Comparison of ENCODE assay signal across 10 cellular contexts in genomic region chr1:16979475-16980327, GRCh38. TPM values are rescaled to one million over a fixed set of nuclear protein-coding genes. Genes with fewer than 3 reads are reported as not detected.
DNase-seq lines count a peak whose midpoint lies in the region; ATAC-seq and TF ChIP-seq lines count a peak whose summit lies in the region.
"Had no signal": no experiment of that assay in that cellular context is flagged by ENCODE, and none has a peak within 500 bp of the region (broad histone marks: within the 10 kb centered on the region; RNA-seq: fewer than 3 reads in every experiment).

No MANE protein-coding gene starts in this region.

- peak overlapping the region; percentile 85 for H3K4me3 Mint-ChIP-seq in mesothelial cell of epicardium

- peak in 1 of 2 donors; percentile 79 for DNase-seq in cardiac muscle cell (ENCODE audit: low read depth in 1 of 2, low spot score in 1 of 2)
- no peak for DNase-seq in cardiac septum (ENCODE audit: low spot score)
- peak in 1 of 2 experiments; percentile 66 for DNase-seq in mesothelial cell of epicardium (ENCODE audit: low spot score in 2 of 2, unreplicated experiment in 2 of 2)
- DNase-seq in aorta = no peak
- DNase-seq in activated CD4-positive, alpha-beta T cell treated with anti-CD3 and anti-CD28 coated beads for 48 hours = no peak
- no peak for DNase-seq in activated CD8-positive, alpha-beta memory T cell treated with anti-CD3 and anti-CD28 coated beads, Interleukin-2, amount 50 U/mL, for 48 hours
- no peak for DNase-seq in stimulated activated CD4-positive, alpha-beta T cell treated with anti-CD3 and anti-CD28 coated beads, Interleukin-2, amount 100 ng/mL, for 24 hours
- DNase-seq: HCEC 1CT, NCI-H510A had no signal

- 1 to 2% methylated on average over 43 of the region's 44 CpGs for WGBS in ectodermal cell, 2 experiments
- WGBS in aorta, 2 donors = 3 to 4% methylated on average over 33 to 44 of the region's 44 CpGs

- no peaks in the 10 kb centered on the region for H3K36me3 ChIP-seq in cardiac muscle cell
- no peaks in the 10 kb centered on the region for H3K36me3 ChIP-seq in ectodermal cell (ENCODE audit: control insufficient read depth, insufficient read depth, low read length)
- H3K36me3 ChIP-seq in aorta (ENCODE audit: control insufficient read depth in 1 of 2, insufficient read depth in 2 of 2, low read length in 1 of 2) = no peaks in the 10 kb centered on the region

- intact Hi-C loops in cardiac septum (cut with DNase I) = no loop called here
- intact Hi-C loops in aorta (cut with DNase I) = loop anchor here in 1 of 2 donors (2.0 kb wide), 1 partner anchor 13 kb away; no protein-coding TSS in a partner anchor

- H3K27me3 Mint-ChIP-seq in mesothelial cell of epicardium (ENCODE audit: low read depth) = no peaks in the 10 kb centered on the region

- H3K9me3 ChIP-seq in cardiac muscle cell (ENCODE audit: low read depth) (no peaks in the 10 kb centered on the region), ectodermal cell (ENCODE audit: control insufficient read depth, low read length) (no peaks in the 10 kb centered on the region), aorta (ENCODE audit: control insufficient read depth, low read length) (no peaks in the 10 kb centered on the region)

- TF ChIP-seq CTCF in cardiac muscle cell (IDR thresholded peaks at IDR 0.05; ENCODE audit: low read depth, low read length) = no peak
- no peak for TF ChIP-seq CTCF in mesothelial cell of epicardium (IDR thresholded peaks at IDR 0.05; ENCODE audit: unreplicated experiment)

- H3K4me3 ChIP-seq in cardiac muscle cell = peak overlapping the region; percentile 79
- peak overlapping the region; percentile 74 for H3K4me3 ChIP-seq in ectodermal cell (ENCODE audit: insufficient read depth, low read depth, low read length)
- peak overlapping the region; percentile 48 to 73 for H3K4me3 ChIP-seq in aorta (ENCODE audit: low read length in 2 of 2)

- peaks cover 55% of the 10 kb centered on the region for H3K4me1 Mint-ChIP-seq in mesothelial cell of epicardium

- peak; percentile 3 for ATAC-seq in aorta (ENCODE audit: low FRiP score)

- H3K27me3 ChIP-seq in cardiac muscle cell (no peaks in the 10 kb centered on the region), ectodermal cell (ENCODE audit: control insufficient read depth, insufficient read depth, low read length, poor library complexity, severe bottlenecking) (no peaks in the 10 kb centered on the region), aorta (ENCODE audit: control insufficient read depth in 1 of 2, insufficient read depth in 2 of 2, low read length in 1 of 2) (no peaks in the 10 kb centered on the region)

- H3K9me3 Mint-ChIP-seq in mesothelial cell of epicardium = no peaks in the 10 kb centered on the region

- H3K4me1 ChIP-seq in cardiac muscle cell (ENCODE audit: low read depth) = peaks cover 5% of the 10 kb centered on the region
- peaks cover 34% of the 10 kb centered on the region for H3K4me1 ChIP-seq in ectodermal cell (ENCODE audit: control insufficient read depth, insufficient read depth, low read length)
- H3K4me1 ChIP-seq in aorta (ENCODE audit: control insufficient read depth in 1 of 2, insufficient read depth in 2 of 2, low read length in 2 of 2) = no peaks in the 10 kb centered on the region

- H3K27ac ChIP-seq in cardiac muscle cell = no peak overlapping the region
- H3K27ac ChIP-seq in ectodermal cell (ENCODE audit: insufficient read depth, low read depth, low read length, poor library complexity, severe bottlenecking) = peak overlapping the region; percentile 73
- peak overlapping the region in 1 of 2 donors; percentile 59 for H3K27ac ChIP-seq in aorta (ENCODE audit: low read depth in 1 of 2, low read length in 2 of 2)

- peak overlapping the region; percentile 81 for H3K27ac Mint-ChIP-seq in mesothelial cell of epicardium

- H3K36me3 Mint-ChIP-seq in mesothelial cell of epicardium = peaks cover 12% of the 10 kb centered on the region

RNA-seq across cellular contexts. Expression of gene MFAP2, which starts 0.7 kb away (rescaled TPM):
- total RNA-seq in cardiac muscle cell (51.9 and 79.7 TPM in 2 replicates), cardiac septum (4.8 TPM), mesothelial cell of epicardium (445 to 466 TPM (median 459 TPM) in 3 replicates), aorta (10 to 100 TPM; 29.9 to 65.3 TPM)
- polyA plus RNA-seq in cardiac muscle cell (91.4 and 162 TPM in 2 replicates), aorta (10 to 100 TPM; 21.3 to 53.6 TPM)
- 244 TPM for polyA plus RNA-seq in ectodermal cell (2013, experiment 1 of 4)
- 243 TPM for polyA plus RNA-seq in ectodermal cell (2013, experiment 2 of 4)
- polyA plus RNA-seq in ectodermal cell (2013, experiment 3 of 4) = 243 TPM
- polyA plus RNA-seq in ectodermal cell (2013, experiment 4 of 4) = 295 TPM

RNA-seq across cellular contexts. Expression of gene ATP13A2, which starts 32.0 kb away (rescaled TPM):
- total RNA-seq in cardiac muscle cell (44.7 and 70.9 TPM in 2 replicates), cardiac septum (13.3 TPM), mesothelial cell of epicardium (54.2 to 57.8 TPM (median 56.9 TPM) in 3 replicates), aorta (10 to 100 TPM; 28.0 to 36.7 TPM)
- polyA plus RNA-seq in cardiac muscle cell (55.1 and 76.8 TPM in 2 replicates), aorta (10 to 100 TPM in 1 of 2 donors, 1 to 10 TPM in 1; 9.4 to 27.8 TPM)
- 44.2 TPM for polyA plus RNA-seq in ectodermal cell (2013, experiment 1 of 4)
- polyA plus RNA-seq in ectodermal cell (2013, experiment 2 of 4) = 50.7 TPM
- polyA plus RNA-seq in ectodermal cell (2013, experiment 3 of 4) = 39.1 TPM
- polyA plus RNA-seq in ectodermal cell (2013, experiment 4 of 4) = 40.5 TPM

RNA-seq across cellular contexts. Expression of gene CROCC, which starts 58.0 kb away (rescaled TPM):
- 17.9 and 30.3 TPM in 2 replicates for total RNA-seq in cardiac muscle cell
- polyA plus RNA-seq in cardiac muscle cell = 12.1 and 14.6 TPM in 2 replicates
- total RNA-seq in cardiac septum = 7.4 TPM
- polyA plus RNA-seq in ectodermal cell (2013, experiment 1 of 4) = 61.3 TPM
- polyA plus RNA-seq in ectodermal cell (2013, experiment 2 of 4) = 60.1 TPM
- 43.9 TPM for polyA plus RNA-seq in ectodermal cell (2013, experiment 3 of 4)
- 50.1 TPM for polyA plus RNA-seq in ectodermal cell (2013, experiment 4 of 4)
- 81.3 to 86.4 TPM (median 86.1 TPM) in 3 replicates for total RNA-seq in mesothelial cell of epicardium
- 10 to 100 TPM; 18.6 to 34.1 TPM for total RNA-seq in aorta
- polyA plus RNA-seq in aorta = 10 to 100 TPM; 10.5 to 68.7 TPM
